Comparison of ENCODE assay signal across 29 cellular contexts in the genomic region with DNA sequence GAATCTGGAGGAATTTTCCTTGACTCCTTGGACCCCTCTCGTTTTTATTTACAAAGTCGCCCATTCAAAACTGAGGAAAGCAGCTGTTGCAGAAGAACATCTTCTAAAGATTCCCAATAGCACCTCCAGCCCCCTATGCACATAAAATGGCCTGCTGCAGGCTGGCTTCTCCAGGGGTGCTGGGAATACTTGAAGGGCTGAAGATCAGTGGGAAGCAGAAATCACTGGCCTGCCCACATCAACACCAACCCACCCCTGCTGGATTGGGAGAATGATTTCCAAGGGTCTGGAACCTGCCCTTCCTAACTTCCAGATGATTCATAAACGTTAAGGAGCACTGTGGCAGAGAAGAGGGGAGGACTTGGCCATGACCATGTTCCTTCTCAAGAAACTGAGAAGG. TPM values are rescaled to one million over a fixed set of nuclear protein-coding genes. Genes with fewer than 3 reads are reported as not detected.
"Had no signal": no experiment of that assay in that cellular context is flagged by ENCODE, and none has a peak within 500 bp of the region (broad histone marks: within the 10 kb centered on the region; RNA-seq: fewer than 3 reads in every experiment).

No MANE protein-coding gene starts in this region.

- H3K4me3 Mint-ChIP-seq: nephron progenitor cell; stimulated activated memory B cell treated with anti-CD40 and anti-IgM and Interleukin-4, amounts not matched to agents 10 μg/mL and 1 μg/mL and 100 μg/mL, for 72 hours had no signal

- H3K4me1 Mint-ChIP-seq: nephron progenitor cell had no signal

- ATAC-seq: foreskin keratinocyte; gastroesophageal sphincter; heart left ventricle; left lobe of liver; naive thymus-derived CD8-positive, alpha-beta T cell; psoas muscle; right cardiac atrium; stimulated activated memory B cell treated with anti-CD40 and anti-IgM and Interleukin-4, amounts not matched to agents 10 μg/mL and 1 μg/mL and 100 μg/mL, for 72 hours; stimulated activated naive CD8-positive, alpha-beta T cell treated with anti-CD3 and anti-CD28 coated beads, Interleukin-15, Interleukin-2, amounts not matched to agents 100 U/mL and 50 U/mL, for 24 hours had no signal

- H3K36me3 Mint-ChIP-seq: stimulated activated memory B cell treated with anti-CD40 and anti-IgM and Interleukin-4, amounts not matched to agents 10 μg/mL and 1 μg/mL and 100 μg/mL, for 72 hours had no signal

- DNase-seq: dermis blood vessel endothelial cell; effector memory CD4-positive, alpha-beta T cell; foreskin keratinocyte; heart left ventricle; kidney; mesendoderm; midbrain; naive thymus-derived CD8-positive, alpha-beta T cell; nephron progenitor cell; nucleus accumbens; ovary; posterior cingulate gyrus; psoas muscle; right cardiac atrium; spleen; stimulated activated CD4-positive, alpha-beta T cell treated with anti-CD3 and anti-CD28 coated beads, Interleukin-4, amount 100 ng/mL, for 4 hours; stimulated activated naive CD8-positive, alpha-beta T cell treated with anti-CD3 and anti-CD28 coated beads, Interleukin-15, Interleukin-2, amounts not matched to agents 100 U/mL and 50 U/mL, for 24 hours; substantia nigra; testis; upper lobe of left lung had no signal

- H3K27ac Mint-ChIP-seq: nephron progenitor cell; stimulated activated memory B cell treated with anti-CD40 and anti-IgM and Interleukin-4, amounts not matched to agents 10 μg/mL and 1 μg/mL and 100 μg/mL, for 72 hours had no signal

- H3K9me3 Mint-ChIP-seq: nephron progenitor cell; stimulated activated memory B cell treated with anti-CD40 and anti-IgM and Interleukin-4, amounts not matched to agents 10 μg/mL and 1 μg/mL and 100 μg/mL, for 72 hours had no signal

RNA-seq across cellular contexts. Expression of a gene that starts 3.0 kb away (rescaled TPM):
- total RNA-seq: endothelial cell of umbilical vein; esophagus muscularis mucosa; fibroblast of lung; heart left ventricle; left lobe of liver; lung microvascular endothelial cell; mucosa of gallbladder; naive thymus-derived CD8-positive, alpha-beta T cell; ovary; psoas muscle; right cardiac atrium; spleen; tibial nerve had no signal
